In genomic region chr9:126692041-126692758, GRCh38 we compare ENCODE assay signal across 1 cellular context.
TF ChIP-seq lines count a peak whose summit lies in the region.

No MANE protein-coding gene starts in this region.

TF ChIP-seq in H1, 55 proteins besides CTCF, POLR2A, EP300 and RAD21:
- TF ChIP-seq MAFK (IDR thresholded peaks at IDR 0.05; ENCODE audit: low read depth, low read length) (no peak), MAX (IDR thresholded peaks at IDR 0.05) (no peak), SP2 (IDR thresholded peaks at IDR 0.05; ENCODE audit: low read length) (no peak), CBX5 (IDR thresholded peaks at IDR 0.05; ENCODE audit: low read depth, low read length) (no peak), RNF2 (IDR thresholded peaks at IDR 0.05; ENCODE audit: borderline replicate concordance, low read depth, low read length, missing control alignments, poor library complexity, severe bottlenecking) (no peak), TCF12 (IDR thresholded peaks at IDR 0.05; ENCODE audit: low read depth, low read length) (no peak), KDM1A (IDR thresholded peaks at IDR 0.05; ENCODE audit: borderline replicate concordance, low read length) (no peak), GTF2F1 (IDR thresholded peaks at IDR 0.05; ENCODE audit: borderline replicate concordance, low read depth, low read length) (no peak), JUN (IDR thresholded peaks at IDR 0.05; ENCODE audit: low read depth, low read length) (no peak), EGR1 (IDR thresholded peaks at IDR 0.05; ENCODE audit: borderline replicate concordance, low read depth, low read length) (no peak)
TF ChIP-seq in H1: peak in this region for 0.
